8 cellular contexts compared by ENCODE assay signal in genomic region chr4:174523003-174523693, GRCh38. TPM values are rescaled to one million over a fixed set of nuclear protein-coding genes. Genes with fewer than 3 reads are reported as not detected.
DNase-seq lines count a peak whose midpoint lies in the region; ATAC-seq lines count a peak whose summit lies in the region.

No MANE protein-coding gene starts in this region.

- H3K4me3 ChIP-seq in iPS-18a (ENCODE audit: low read length): peak overlapping the region; percentile 88

- peak; percentile 8 for DNase-seq in HT1080 (ENCODE audit: low read depth)
- DNase-seq in activated naive CD8-positive, alpha-beta T cell treated with anti-CD3 and anti-CD28 coated beads, Interleukin-2, amount 10 ng/mL, durations not matched to agents 7 days and 5 days: peak; percentile 22
- no peak for DNase-seq in stimulated activated naive B cell treated with anti-CD40 and anti-IgM and Interleukin-4, amounts not matched to agents 10 μg/mL and 1 μg/mL and 100 μg/mL, for 72 hours

- no peak overlapping the region for H3K9ac ChIP-seq in iPS-18a (ENCODE audit: low read length)

- H3K4me1 ChIP-seq in iPS-18a (ENCODE audit: control insufficient read depth, low read depth, low read length): peaks cover 5% of the 10 kb centered on the region

- peak overlapping the region; percentile 81 for H3K27ac Mint-ChIP-seq in activated naive CD8-positive, alpha-beta T cell treated with anti-CD3 and anti-CD28 coated beads, Interleukin-2, amount 10 ng/mL, durations not matched to agents 7 days and 5 days
- no peak overlapping the region for H3K27ac Mint-ChIP-seq in stimulated activated naive B cell treated with anti-CD40 and anti-IgM and Interleukin-4, amounts not matched to agents 10 μg/mL and 1 μg/mL and 100 μg/mL, for 72 hours

- H3K27me3 Mint-ChIP-seq in activated naive CD8-positive, alpha-beta T cell treated with anti-CD3 and anti-CD28 coated beads, Interleukin-2, amount 10 ng/mL, durations not matched to agents 7 days and 5 days: peaks cover 26% of the 10 kb centered on the region
- peaks cover 33 to 42% of the 10 kb centered on the region in 2 donors for H3K27me3 Mint-ChIP-seq in stimulated activated naive B cell treated with anti-CD40 and anti-IgM and Interleukin-4, amounts not matched to agents 10 μg/mL and 1 μg/mL and 100 μg/mL, for 72 hours

- POLR2A ChIA-PET in activated naive CD8-positive, alpha-beta T cell treated with anti-CD3 and anti-CD28 coated beads, Interleukin-2, amount 10 ng/mL, durations not matched to agents 7 days and 5 days (lab: Charles Lee): interaction anchor here (0.8 to 2.1 kb wide), 2 partner anchors 31 to 68 kb away, joined by 3 to 8 read pairs; no protein-coding TSS in a partner anchor

- H3K27ac ChIP-seq in iPS-18a (ENCODE audit: low read length): no peak overlapping the region

- no peaks in the 10 kb centered on the region for H3K9me3 ChIP-seq in iPS-18a (ENCODE audit: control insufficient read depth, low read depth, low read length)

- no peaks in the 10 kb centered on the region for H3K36me3 ChIP-seq in iPS-18a (ENCODE audit: control insufficient read depth, low read depth, low read length)

- ATAC-seq in activated naive CD8-positive, alpha-beta T cell treated with anti-CD3 and anti-CD28 coated beads, Interleukin-2, amount 10 ng/mL, durations not matched to agents 7 days and 5 days (ENCODE audit: low read depth): peak; percentile 4
- ATAC-seq in stimulated activated naive B cell treated with anti-CD40 and anti-IgM and Interleukin-4, amounts not matched to agents 10 μg/mL and 1 μg/mL and 100 μg/mL, for 72 hours (replicated peaks): peak in 1 of 2 donors; percentile 21
- no peak for ATAC-seq in HG03139 (IDR thresholded peaks at IDR 0.05; ENCODE audit: unreplicated experiment)
- no peak for ATAC-seq in HG03565 (IDR thresholded peaks at IDR 0.05; ENCODE audit: unreplicated experiment)
- ATAC-seq in GM18861 (IDR thresholded peaks at IDR 0.05; ENCODE audit: unreplicated experiment): no peak
- ATAC-seq in GM18520 (IDR thresholded peaks at IDR 0.05; ENCODE audit: unreplicated experiment): no peak

- no peaks in the 10 kb centered on the region for H3K9me3 Mint-ChIP-seq in activated naive CD8-positive, alpha-beta T cell treated with anti-CD3 and anti-CD28 coated beads, Interleukin-2, amount 10 ng/mL, durations not matched to agents 7 days and 5 days
- H3K9me3 Mint-ChIP-seq in stimulated activated naive B cell treated with anti-CD40 and anti-IgM and Interleukin-4, amounts not matched to agents 10 μg/mL and 1 μg/mL and 100 μg/mL, for 72 hours: no peaks in the 10 kb centered on the region

- peaks cover 15% of the 10 kb centered on the region for H3K4me1 Mint-ChIP-seq in activated naive CD8-positive, alpha-beta T cell treated with anti-CD3 and anti-CD28 coated beads, Interleukin-2, amount 10 ng/mL, durations not matched to agents 7 days and 5 days
- peaks cover 7 to 14% of the 10 kb centered on the region in 2 donors for H3K4me1 Mint-ChIP-seq in stimulated activated naive B cell treated with anti-CD40 and anti-IgM and Interleukin-4, amounts not matched to agents 10 μg/mL and 1 μg/mL and 100 μg/mL, for 72 hours

- H3K36me3 Mint-ChIP-seq in activated naive CD8-positive, alpha-beta T cell treated with anti-CD3 and anti-CD28 coated beads, Interleukin-2, amount 10 ng/mL, durations not matched to agents 7 days and 5 days: no peaks in the 10 kb centered on the region
- H3K36me3 Mint-ChIP-seq in stimulated activated naive B cell treated with anti-CD40 and anti-IgM and Interleukin-4, amounts not matched to agents 10 μg/mL and 1 μg/mL and 100 μg/mL, for 72 hours: no peaks in the 10 kb centered on the region

- H3K4me3 Mint-ChIP-seq in activated naive CD8-positive, alpha-beta T cell treated with anti-CD3 and anti-CD28 coated beads, Interleukin-2, amount 10 ng/mL, durations not matched to agents 7 days and 5 days: peak overlapping the region; percentile 88
- H3K4me3 Mint-ChIP-seq in stimulated activated naive B cell treated with anti-CD40 and anti-IgM and Interleukin-4, amounts not matched to agents 10 μg/mL and 1 μg/mL and 100 μg/mL, for 72 hours: peak overlapping the region; percentile 83 to 85

- H3K27me3 ChIP-seq in iPS-18a (ENCODE audit: control insufficient read depth, insufficient read depth, low read length): peaks cover 43% of the 10 kb centered on the region

RNA-seq across cellular contexts. Expression of gene HPGD, which starts 0.9 kb away (rescaled TPM):
- total RNA-seq in HT1080 (2014; rRNA removed; shearing (Covaris generic)): 0.30 and 1.6 TPM in 2 replicates
- polyA plus RNA-seq in HT1080 (2015; cell fraction: cytosol; rRNA removed): 0.44 and 0.48 TPM in 2 replicates
- polyA plus RNA-seq in HT1080 (2015; cell fraction: nucleus; rRNA removed): 0.12 and 0.35 TPM in 2 replicates
- total RNA-seq in activated naive CD8-positive, alpha-beta T cell treated with anti-CD3 and anti-CD28 coated beads, Interleukin-2, amount 10 ng/mL, durations not matched to agents 7 days and 5 days: 10 to 100 TPM; 10.4 to 10.7 TPM
